1 cellular context compared by ENCODE assay signal in genomic region chr21:31731802-31732537, GRCh38.
TF ChIP-seq lines count a peak whose summit lies in the region.

Gene SCAF4, minus strand, starts transcription at chr21:31732118. Its CDS starts 426 bp downstream, at chr21:31731692.

TF ChIP-seq in H1, 55 proteins besides CTCF, POLR2A, EP300 and RAD21 (continued from another document):
- 0 out of 2 replicates have a peak, but pooled peaks have one; percentile 7 for TF ChIP-seq USF2 (IDR thresholded peaks at IDR 0.05; ENCODE audit: low read length)
- peak; percentile 82 for TF ChIP-seq MAX (IDR thresholded peaks at IDR 0.05)
- TF ChIP-seq RBBP5 (IDR thresholded peaks at IDR 0.05; ENCODE audit: borderline replicate concordance, low read depth, low read length), result peak; percentile 65; the same call in 1 of the 2 replicates
- TF ChIP-seq NANOG (IDR thresholded peaks at IDR 0.05; ENCODE audit: insufficient read depth, low read depth, low read length, poor library complexity, severe bottlenecking), result no peak
- no peak for TF ChIP-seq CREB1 (IDR thresholded peaks at IDR 0.05)
- TF ChIP-seq POLR2AphosphoS5 (IDR thresholded peaks at IDR 0.05; ENCODE audit: low read depth, low read length), result peak; percentile 78
- no peak for TF ChIP-seq EZH2 (IDR thresholded peaks at IDR 0.05; ENCODE audit: low read depth, low read length, severe bottlenecking)
- TF ChIP-seq TAF1 (IDR thresholded peaks at IDR 0.05; ENCODE audit: low read depth, low read length), result peak; percentile 70
- no peak for TF ChIP-seq CBX5 (IDR thresholded peaks at IDR 0.05; ENCODE audit: low read depth, low read length)
- TF ChIP-seq ATF2 (IDR thresholded peaks at IDR 0.05; ENCODE audit: low read length), result no peak
- TF ChIP-seq JUND (IDR thresholded peaks at IDR 0.05; ENCODE audit: low read length), result no peak
- no peak for TF ChIP-seq RXRA (IDR thresholded peaks at IDR 0.05; ENCODE audit: insufficient read depth, low read depth, low read length)
- no peak for TF ChIP-seq GTF2F1 (IDR thresholded peaks at IDR 0.05; ENCODE audit: borderline replicate concordance, low read depth, low read length)
- TF ChIP-seq CHD7 (IDR thresholded peaks at IDR 0.05; ENCODE audit: insufficient replicate concordance, low read length), result no peak
- no peak for TF ChIP-seq RFX5 (IDR thresholded peaks at IDR 0.05; ENCODE audit: borderline replicate concordance, low read depth, low read length)
- peak; percentile 57; the same call in 1 of the 2 replicates for TF ChIP-seq TBP (IDR thresholded peaks at IDR 0.05; ENCODE audit: low read depth, low read length)
- TF ChIP-seq POU5F1 (IDR thresholded peaks at IDR 0.05; ENCODE audit: low read depth, low read length), result no peak
- TF ChIP-seq TAF7 (optimal IDR thresholded peaks at IDR 0.05; ENCODE audit: borderline replicate concordance, low read depth, low read length), result no peak
- TF ChIP-seq SAP30 (IDR thresholded peaks at IDR 0.05; ENCODE audit: insufficient read depth, insufficient replicate concordance, low read length), result no peak
- peak; percentile 92 for TF ChIP-seq E2F6 (IDR thresholded peaks at IDR 0.05)
- TF ChIP-seq ASH2L (IDR thresholded peaks at IDR 0.05; ENCODE audit: low read length), result peak; percentile 89
- no peak for TF ChIP-seq CTBP2 (IDR thresholded peaks at IDR 0.05; ENCODE audit: borderline replicate concordance, insufficient read depth, insufficient read length, low read length)
